In the genomic region with DNA sequence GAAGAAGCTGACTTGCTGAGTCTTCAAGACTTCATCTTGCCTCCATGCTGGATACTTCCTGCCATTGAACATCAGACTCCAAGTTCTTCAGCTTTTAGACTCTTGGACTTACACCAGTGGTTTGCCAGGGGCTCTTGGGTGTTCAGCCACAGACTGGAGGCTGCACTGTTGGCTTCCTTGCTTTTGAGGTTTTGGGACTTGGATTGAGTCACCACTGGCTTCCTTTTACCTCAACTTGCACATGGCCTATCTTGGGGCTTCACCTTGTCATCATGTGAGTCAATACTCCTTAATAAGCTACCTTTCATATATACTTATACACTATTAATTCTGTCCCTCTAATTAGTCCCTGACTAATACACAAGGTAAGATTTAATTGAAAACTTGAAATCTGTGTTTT, we compare ENCODE assay signal across 26 cellular contexts.
"Had no signal": no experiment of that assay in that cellular context is flagged by ENCODE, and none has a peak within 500 bp of the region (broad histone marks: within the 10 kb centered on the region; RNA-seq: fewer than 3 reads in every experiment).

No MANE protein-coding gene starts in this region.

- H3K27me3 ChIP-seq: brain microvascular endothelial cell, neutrophil, ovary, right lobe of liver, upper lobe of left lung, vagina had no signal

- H3K36me3 ChIP-seq: brain microvascular endothelial cell, neutrophil, ovary, right lobe of liver, upper lobe of left lung, vagina had no signal

- H3K4me3 ChIP-seq: ovary, right lobe of liver, skin epidermis, upper lobe of left lung, vagina had no signal

- H3K4me1 ChIP-seq: right lobe of liver, upper lobe of left lung, vagina had no signal

- DNase-seq: activated CD4-positive, alpha-beta memory T cell treated with anti-CD3 and anti-CD28 coated beads, Interleukin-2, amount 10 ng/mL, durations not matched to agents 7 days and 5 days; activated CD4-positive, alpha-beta T cell treated with anti-CD3 and anti-CD28 coated beads for 1 hour; activated CD4-positive, alpha-beta T cell treated with anti-CD3 and anti-CD28 coated beads, Interleukin-2, amount 10 ng/mL, durations not matched to agents 7 days and 5 days; activated CD8-positive, alpha-beta memory T cell treated with anti-CD3 and anti-CD28 coated beads, Interleukin-2, amount 50 U/mL, for 48 hours; activated gamma-delta T cell treated with Interleukin-2 at 50 U/mL for 16 hours; activated naive CD4-positive, alpha-beta T cell treated with anti-CD3 and anti-CD28 coated beads, Interleukin-2, amount 50 U/mL, for 16 hours; activated T-cell treated with anti-CD3 and anti-CD28 coated beads, Interleukin-2, amount 50 U/mL, for 24 hours; amniotic stem cell; brain microvascular endothelial cell; central memory CD4-positive, alpha-beta T cell; left ventricle myocardium superior; naive B cell; nephron progenitor cell; ovary; right lobe of liver; stimulated activated CD4-positive, alpha-beta T cell treated with anti-CD3 and anti-CD28 coated beads, Interleukin-4, amount 100 ng/mL, for 4 hours; stimulated activated CD8-positive, alpha-beta memory T cell treated with anti-CD3 and anti-CD28 coated beads, Interleukin-4, amount 100 ng/mL, for 48 hours; stimulated activated naive CD8-positive, alpha-beta T cell treated with anti-CD3 and anti-CD28 coated beads, Interleukin-15, amount 100 ng/mL, for 72 hours; substantia nigra had no signal

- ATAC-seq: activated T-helper 17 cell treated with anti-CD3 and anti-CD28 coated beads, Interleukin-2, amount 50 U/mL, for 72 hours; esophagus mucosa; left ventricle myocardium superior; right lobe of liver; stimulated activated memory B cell treated with anti-CD40 and anti-IgM and Interleukin-4, amounts not matched to agents 10 μg/mL and 1 μg/mL and 100 μg/mL, for 72 hours; stimulated activated naive CD8-positive, alpha-beta T cell treated with anti-CD3 and anti-CD28 coated beads, Interleukin-15, amount 100 ng/mL, for 72 hours had no signal

- H3K9me3 ChIP-seq: neutrophil, ovary, right lobe of liver, upper lobe of left lung, vagina had no signal

- H3K27ac ChIP-seq: brain microvascular endothelial cell, neutrophil, ovary, right lobe of liver, skin epidermis, upper lobe of left lung, vagina had no signal
